In the genomic region with DNA sequence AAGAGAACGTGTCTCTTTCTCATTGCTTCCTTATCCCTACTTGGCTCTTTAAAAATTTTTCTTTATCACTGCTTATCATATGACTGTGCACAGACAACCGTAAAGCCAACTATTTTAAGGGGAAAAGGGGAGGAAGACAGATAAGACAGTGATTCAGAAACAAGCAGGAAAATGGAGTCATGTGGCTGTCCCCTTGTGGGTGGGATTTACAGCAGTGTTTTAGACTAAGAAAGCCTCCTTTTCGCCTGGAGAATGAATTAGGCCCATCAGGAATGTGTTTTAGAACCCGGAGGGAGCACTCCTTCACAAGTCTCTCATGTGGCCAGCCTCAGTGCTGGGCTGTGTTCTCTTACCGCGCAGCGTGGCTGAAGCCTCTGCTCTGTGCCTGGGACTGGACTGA, we compare ENCODE assay signal across 11 cellular contexts. TPM values are rescaled to one million over a fixed set of nuclear protein-coding genes. Genes with fewer than 3 reads are reported as not detected.
DNase-seq lines count a peak whose midpoint lies in the region; ATAC-seq and TF ChIP-seq lines count a peak whose summit lies in the region.
"Had no signal": no experiment of that assay in that cellular context is flagged by ENCODE, and none has a peak within 500 bp of the region (broad histone marks: within the 10 kb centered on the region; RNA-seq: fewer than 3 reads in every experiment).

No MANE protein-coding gene starts in this region.

- H3K9ac ChIP-seq in IMR-90 (ENCODE audit: low read depth, low read length): no peak overlapping the region

- peaks cover 19 to 21% of the 10 kb centered on the region in 2 experiments for H3K79me1 ChIP-seq in IMR-90 (ENCODE audit: low read depth in 1 of 2, low read length in 2 of 2)

- no peak overlapping the region for H3K56ac ChIP-seq in IMR-90 (ENCODE audit: extremely low read depth, insufficient read depth, low read length)

- no peak overlapping the region for H2BK15ac ChIP-seq in IMR-90 (ENCODE audit: low read depth, low read length)

- peak overlapping the region; percentile 66 for H2AFZ ChIP-seq in IMR-90 (replicated peaks; ENCODE audit: low read length, poor library complexity)

- H3K36me3 ChIP-seq in IMR-90 (ENCODE audit: control insufficient read depth, insufficient read depth, low read length) (no peaks in the 10 kb centered on the region), ascending aorta (no peaks in the 10 kb centered on the region)

- H3K27me3 ChIP-seq in IMR-90 (ENCODE audit: control insufficient read depth, insufficient read depth, low read length): no peaks in the 10 kb centered on the region
- H3K27me3 ChIP-seq in ascending aorta: no peaks in the 10 kb centered on the region

- TF ChIP-seq CTCF in IMR-90 (conservative IDR thresholded peaks at IDR 0.05; ENCODE audit: low read depth, low read length): no peak
- no peak for TF ChIP-seq CTCF in ascending aorta (IDR thresholded peaks at IDR 0.05)

- H3K27ac ChIP-seq in IMR-90 (ENCODE audit: insufficient read depth, low read length): no peak overlapping the region
- H3K27ac ChIP-seq in ascending aorta: peak overlapping the region; percentile 44 to 66

- H2BK5ac ChIP-seq in IMR-90 (ENCODE audit: low read depth, low read length, poor library complexity, severe bottlenecking): peak overlapping the region; percentile 45

- no peak overlapping the region for H3K23ac ChIP-seq in IMR-90 (ENCODE audit: low read depth, low read length)

- H3K9me3 ChIP-seq in IMR-90 (ENCODE audit: control insufficient read depth, insufficient read depth, low read length) (no peaks in the 10 kb centered on the region), ascending aorta (no peaks in the 10 kb centered on the region)

- intact Hi-C loops in IMR-90 (cut with micrococcal nuclease): no loop called here
- intact Hi-C loops in ascending aorta (cut with DNase I): no loop called here
- intact Hi-C loops in left ventricle myocardium superior (cut with micrococcal nuclease): no loop called here
- intact Hi-C loops in sciatic nerve (cut with DNase I): no loop called here

- H3K27me3 Mint-ChIP-seq in activated CD4-positive, alpha-beta memory T cell treated with anti-CD3 and anti-CD28 coated beads, Interleukin-2, amount 10 ng/mL, durations not matched to agents 7 days and 5 days: no peaks in the 10 kb centered on the region

- no peak overlapping the region for H3K14ac ChIP-seq in IMR-90 (replicated peaks; ENCODE audit: low read depth, low read length)

- H4K8ac ChIP-seq in IMR-90 (ENCODE audit: low read depth in 2 of 2, low read length in 2 of 2): peak overlapping the region in 1 of 2 experiments; percentile 61; a peak in 1 of 4 replicates

- dilution Hi-C loops in IMR-90 (cut with HindIII; ENCODE audit: low sequenced_read_pairs, unreplicated experiment): no loop called here

- no peaks in the 10 kb centered on the region for H3K9me3 Mint-ChIP-seq in activated CD4-positive, alpha-beta memory T cell treated with anti-CD3 and anti-CD28 coated beads, Interleukin-2, amount 10 ng/mL, durations not matched to agents 7 days and 5 days
- H3K9me3 Mint-ChIP-seq: T-helper 2 cell treated with Interferon-gamma antibody and Interleukin-4, amounts not matched to agents 5 μg/mL and 100 μg/mL, for 36 hours had no signal

- H3K18ac ChIP-seq in IMR-90 (ENCODE audit: low read depth, low read length): no peak overlapping the region; the same call in 1 of the 2 replicates

- H3K4me1 ChIP-seq in IMR-90 (ENCODE audit: control insufficient read depth, insufficient read depth, low read length): peaks cover 9% of the 10 kb centered on the region
- H3K4me1 ChIP-seq in ascending aorta: no peaks in the 10 kb centered on the region

- H3K4me3 ChIP-seq in IMR-90 (ENCODE audit: insufficient read depth, low read depth, low read length): no peak overlapping the region
- no peak overlapping the region for H3K4me3 ChIP-seq in ascending aorta
- H3K4me3 ChIP-seq: GM12878 had no signal

- peaks cover 4% of the 10 kb centered on the region; the same call in 1 of the 2 replicates for H4K20me1 ChIP-seq in IMR-90 (ENCODE audit: insufficient read depth, low read length)

- peak overlapping the region; percentile 7 for H3K4me2 ChIP-seq in IMR-90 (ENCODE audit: low read depth, low read length)

- POLR2A ChIA-PET in IMR-90 (lab: Charles Lee; ENCODE audit: unreplicated experiment): no interaction called here
- POLR2A ChIA-PET in activated CD4-positive, alpha-beta memory T cell treated with anti-CD3 and anti-CD28 coated beads, Interleukin-2, amount 10 ng/mL, durations not matched to agents 7 days and 5 days (lab: Charles Lee): no interaction called here

- peaks cover 4% of the 10 kb centered on the region for H3K9me1 ChIP-seq in IMR-90 (ENCODE audit: insufficient read depth, low read length)

- H3K4me1 Mint-ChIP-seq in activated CD4-positive, alpha-beta memory T cell treated with anti-CD3 and anti-CD28 coated beads, Interleukin-2, amount 10 ng/mL, durations not matched to agents 7 days and 5 days: peaks cover 4% of the 10 kb centered on the region

- H2BK20ac ChIP-seq in IMR-90 (ENCODE audit: low read depth, low read length): no peak overlapping the region

- no peak overlapping the region for H2BK120ac ChIP-seq in IMR-90 (ENCODE audit: low read depth, low read length)

- peak overlapping the region; percentile 34 for H2AK9ac ChIP-seq in IMR-90 (replicated peaks; ENCODE audit: low read depth, low read length, poor library complexity)

- BruUV-seq in IMR-90 (replicated peaks; lab: Mats Ljungman, UMichigan): no TSS peak

- H3K4ac ChIP-seq in IMR-90 (ENCODE audit: low read depth, low read length): no peak overlapping the region

- no peak for TF ChIP-seq POLR2A in IMR-90 (IDR thresholded peaks at IDR 0.05; ENCODE audit: low read depth, low read length)

- no peak overlapping the region for H3K27ac Mint-ChIP-seq in activated CD4-positive, alpha-beta memory T cell treated with anti-CD3 and anti-CD28 coated beads, Interleukin-2, amount 10 ng/mL, durations not matched to agents 7 days and 5 days
- H3K27ac Mint-ChIP-seq: T-helper 2 cell treated with Interferon-gamma antibody and Interleukin-4, amounts not matched to agents 5 μg/mL and 100 μg/mL, for 36 hours had no signal

- no peak overlapping the region for H4K5ac ChIP-seq in IMR-90 (ENCODE audit: low read depth, low read length)

- in situ Hi-C loops in IMR-90 (cut with MboI; ENCODE audit: low sequenced_read_pairs): no loop called here

- WGBS in IMR-90 (ENCODE audit: extremely low coverage in 2 of 2, insufficient read length in 1 of 2), 2 experiments: no CpG with 5 or more reads among the region's 7 CpGs

- H3K4me3 Mint-ChIP-seq in activated CD4-positive, alpha-beta memory T cell treated with anti-CD3 and anti-CD28 coated beads, Interleukin-2, amount 10 ng/mL, durations not matched to agents 7 days and 5 days: no peak overlapping the region
- H3K4me3 Mint-ChIP-seq: T-helper 2 cell treated with Interferon-gamma antibody and Interleukin-4, amounts not matched to agents 5 μg/mL and 100 μg/mL, for 36 hours had no signal

- no peak for TF ChIP-seq RAD21 in IMR-90 (IDR thresholded peaks at IDR 0.05; ENCODE audit: low read length)

- no peak overlapping the region; the same call in 1 of the 2 replicates for H4K91ac ChIP-seq in IMR-90 (ENCODE audit: insufficient read depth, low read depth, low read length)

- peak; percentile 73 for DNase-seq in IMR-90
- DNase-seq in ascending aorta (ENCODE audit: low spot score in 2 of 2): no peak
- no peak for DNase-seq in left ventricle myocardium superior
- no peak for DNase-seq in sciatic nerve (ENCODE audit: low spot score)
- DNase-seq in activated CD4-positive, alpha-beta memory T cell treated with anti-CD3 and anti-CD28 coated beads, Interleukin-2, amount 10 ng/mL, durations not matched to agents 7 days and 5 days: no peak
- no peak for DNase-seq in DMS79 treated with DMSO at 0.1 percent for 48 hours (lab: John Stamatoyannopoulos, UW)
- DNase-seq in AML-193 (lab: John Stamatoyannopoulos, UW): no peak
- DNase-seq: activated CD8-positive, alpha-beta memory T cell treated with anti-CD3 and anti-CD28 coated beads, Interleukin-2, amount 50 U/mL, for 4 hours; foreskin fibroblast had no signal

- CTCF ChIA-PET in IMR-90 (lab: Yijun Ruan, JAX): no interaction called here
- CTCF ChIA-PET in activated CD4-positive, alpha-beta memory T cell treated with anti-CD3 and anti-CD28 coated beads, Interleukin-2, amount 10 ng/mL, durations not matched to agents 7 days and 5 days (lab: Charles Lee): no interaction called here

- H3K36me3 Mint-ChIP-seq in activated CD4-positive, alpha-beta memory T cell treated with anti-CD3 and anti-CD28 coated beads, Interleukin-2, amount 10 ng/mL, durations not matched to agents 7 days and 5 days (ENCODE audit: low read depth): peaks cover 4% of the 10 kb centered on the region

- H2AK5ac ChIP-seq in IMR-90 (ENCODE audit: low read depth, low read length): no peak overlapping the region

- ATAC-seq in IMR-90 (ENCODE audit: low read depth): peak; percentile 78
- peak; percentile 73 for ATAC-seq in left ventricle myocardium superior
- peak; percentile 48 for ATAC-seq in sciatic nerve
- ATAC-seq: GM12878 had no signal

TF ChIP-seq in IMR-90, 13 proteins besides CTCF, POLR2A, EP300 and RAD21:
- TF ChIP-seq USF2 (IDR thresholded peaks at IDR 0.05; ENCODE audit: low read depth, low read length) (peak; percentile 56), MAFK (IDR thresholded peaks at IDR 0.05; ENCODE audit: low read depth, low read length) (no peak)
TF ChIP-seq in IMR-90: peak in this region for 1.

RNA-seq across cellular contexts. Expression of gene PRKCE, which starts 17.6 kb away (rescaled TPM):
- total RNA-seq in IMR-90 (2012; rRNA removed) (13.3 and 32.4 TPM in 2 replicates), ascending aorta (4.6 TPM), left ventricle myocardium superior (14.8 TPM), sciatic nerve (30.5 TPM)
- polyA plus RNA-seq in IMR-90 (2012; rRNA removed): 8.1 TPM in 2 replicates
- polyA plus RNA-seq in IMR-90 (2012; cell fraction: cytosol; rRNA removed): 4.3 and 5.8 TPM in 2 replicates
- 4.3 and 9.3 TPM in 2 replicates for polyA plus RNA-seq in IMR-90 (2012; cell fraction: nucleus; rRNA removed; ENCODE audit: low replicate concordance)
- total RNA-seq in activated CD4-positive, alpha-beta memory T cell treated with anti-CD3 and anti-CD28 coated beads, Interleukin-2, amount 10 ng/mL, durations not matched to agents 7 days and 5 days: 10 to 100 TPM; 20.6 to 23.3 TPM

RNA-seq across cellular contexts. Expression of gene SRBD1, which starts 58.0 kb away (rescaled TPM):
- 14.7 and 20.6 TPM in 2 replicates for total RNA-seq in IMR-90 (2012; rRNA removed)
- 2.9 and 3.5 TPM in 2 replicates for polyA plus RNA-seq in IMR-90 (2012; rRNA removed)
- 0.44 and 0.71 TPM in 2 replicates for polyA plus RNA-seq in IMR-90 (2012; cell fraction: cytosol; rRNA removed)
- polyA plus RNA-seq in IMR-90 (2012; cell fraction: nucleus; rRNA removed; ENCODE audit: low replicate concordance): 0.44 and 2.1 TPM in 2 replicates
- 7.6 TPM for total RNA-seq in ascending aorta
- total RNA-seq in left ventricle myocardium superior: 6.3 TPM
- 22.5 TPM for total RNA-seq in sciatic nerve
- 10 to 100 TPM; 18.1 to 18.9 TPM for total RNA-seq in activated CD4-positive, alpha-beta memory T cell treated with anti-CD3 and anti-CD28 coated beads, Interleukin-2, amount 10 ng/mL, durations not matched to agents 7 days and 5 days
